ENCODE assay signal across 21 cellular contexts in the genomic region with DNA sequence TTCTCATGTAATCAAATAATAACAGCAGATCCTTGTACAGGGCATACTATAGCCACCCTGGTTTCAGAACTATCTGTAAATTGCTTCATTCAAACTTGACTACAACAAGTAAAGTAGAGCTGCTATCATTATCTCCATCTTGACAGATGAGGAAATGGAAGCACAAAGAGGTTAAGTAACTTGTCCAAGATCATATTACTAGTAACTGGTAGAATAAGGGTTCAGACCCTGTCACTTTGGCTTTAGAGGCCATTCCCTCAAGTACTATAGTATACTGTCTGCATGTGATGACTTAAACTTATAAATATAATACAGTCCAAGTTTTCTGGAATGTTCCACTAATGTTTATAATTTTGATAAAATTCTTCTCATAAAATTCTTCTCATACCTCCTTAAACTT.
"Had no signal": no experiment of that assay in that cellular context is flagged by ENCODE, and none has a peak within 500 bp of the region (broad histone marks: within the 10 kb centered on the region; RNA-seq: fewer than 3 reads in every experiment).

No MANE protein-coding gene starts in this region.

- H3K9me3 ChIP-seq: ascending aorta, right atrium auricular region, tibial artery, uterus had no signal

- H3K27me3 ChIP-seq: ascending aorta, cardiac muscle cell, right atrium auricular region, tibial artery, uterus had no signal

- H3K36me3 ChIP-seq: ascending aorta, cardiac muscle cell, right atrium auricular region, tibial artery, uterus had no signal

- ATAC-seq: activated CD4-positive, CD25-positive, alpha-beta regulatory T cell treated with anti-CD3 and anti-CD28 coated beads, Interleukin-2, amount 50 U/mL, for 24 hours; activated CD8-positive, alpha-beta memory T cell treated with anti-CD3 and anti-CD28 coated beads, Interleukin-2, amount 10 ng/mL, durations not matched to agents 7 days and 5 days; activated T-cell treated with anti-CD3 and anti-CD28 coated beads, Interleukin-2, amount 50 U/mL, for 4 hours; left cardiac atrium; natural killer cell; stimulated activated effector memory CD8-positive, alpha-beta T cell treated with anti-CD3 and anti-CD28 coated beads, Interleukin-12 subunit alpha, Interleukin-12 subunit beta, amount 100 ng/mL, for 72 hours had no signal

- H3K27me3 Mint-ChIP-seq: activated CD8-positive, alpha-beta memory T cell treated with anti-CD3 and anti-CD28 coated beads, Interleukin-2, amount 10 ng/mL, durations not matched to agents 7 days and 5 days; activated naive CD8-positive, alpha-beta T cell treated with anti-CD3 and anti-CD28 coated beads for 36 hours had no signal

- H3K27ac ChIP-seq: cardiac muscle cell, right atrium auricular region, tibial artery, uterus had no signal

- H3K27ac Mint-ChIP-seq: activated CD8-positive, alpha-beta memory T cell treated with anti-CD3 and anti-CD28 coated beads, Interleukin-2, amount 10 ng/mL, durations not matched to agents 7 days and 5 days; activated naive CD8-positive, alpha-beta T cell treated with anti-CD3 and anti-CD28 coated beads for 36 hours; natural killer cell; stimulated activated effector memory CD8-positive, alpha-beta T cell treated with anti-CD3 and anti-CD28 coated beads, Interleukin-12 subunit alpha, Interleukin-12 subunit beta, amount 100 ng/mL, for 72 hours; T-helper 2 cell treated with Interferon-gamma antibody and Interleukin-4, amounts not matched to agents 5 μg/mL and 100 μg/mL, for 36 hours had no signal

- H3K4me3 Mint-ChIP-seq: activated CD8-positive, alpha-beta memory T cell treated with anti-CD3 and anti-CD28 coated beads, Interleukin-2, amount 10 ng/mL, durations not matched to agents 7 days and 5 days; activated naive CD8-positive, alpha-beta T cell treated with anti-CD3 and anti-CD28 coated beads for 36 hours; activated T-cell treated with anti-CD3 and anti-CD28 coated beads, Interleukin-2, amount 50 U/mL, for 4 hours; natural killer cell; stimulated activated effector memory CD8-positive, alpha-beta T cell treated with anti-CD3 and anti-CD28 coated beads, Interleukin-12 subunit alpha, Interleukin-12 subunit beta, amount 100 ng/mL, for 72 hours; T-helper 2 cell treated with Interferon-gamma antibody and Interleukin-4, amounts not matched to agents 5 μg/mL and 100 μg/mL, for 36 hours had no signal

- H3K4me1 Mint-ChIP-seq: activated CD8-positive, alpha-beta memory T cell treated with anti-CD3 and anti-CD28 coated beads, Interleukin-2, amount 10 ng/mL, durations not matched to agents 7 days and 5 days; activated naive CD8-positive, alpha-beta T cell treated with anti-CD3 and anti-CD28 coated beads for 36 hours; stimulated activated effector memory CD8-positive, alpha-beta T cell treated with anti-CD3 and anti-CD28 coated beads, Interleukin-12 subunit alpha, Interleukin-12 subunit beta, amount 100 ng/mL, for 72 hours had no signal

- H3K36me3 Mint-ChIP-seq: activated CD8-positive, alpha-beta memory T cell treated with anti-CD3 and anti-CD28 coated beads, Interleukin-2, amount 10 ng/mL, durations not matched to agents 7 days and 5 days; activated naive CD8-positive, alpha-beta T cell treated with anti-CD3 and anti-CD28 coated beads for 36 hours; natural killer cell had no signal

- DNase-seq: activated CD4-positive, alpha-beta T cell treated with anti-CD3 and anti-CD28 coated beads, Interleukin-2, amount 50 U/mL, for 48 hours; activated CD8-positive, alpha-beta memory T cell treated with anti-CD3 and anti-CD28 coated beads, Interleukin-2, amount 10 ng/mL, durations not matched to agents 7 days and 5 days; activated gamma-delta T cell; activated naive CD8-positive, alpha-beta T cell treated with anti-CD3 and anti-CD28 coated beads for 36 hours; activated T-cell treated with anti-CD3 and anti-CD28 coated beads, Interleukin-2, amount 50 U/mL, for 4 hours; effector CD8-positive, alpha-beta T cell; hypothalamus; left cardiac atrium; natural killer cell; posterior cingulate gyrus; small intestine; tibial artery; uterus had no signal

- H3K9me3 Mint-ChIP-seq: activated naive CD8-positive, alpha-beta T cell treated with anti-CD3 and anti-CD28 coated beads for 36 hours; activated T-cell treated with anti-CD3 and anti-CD28 coated beads, Interleukin-2, amount 50 U/mL, for 4 hours; natural killer cell; stimulated activated effector memory CD8-positive, alpha-beta T cell treated with anti-CD3 and anti-CD28 coated beads, Interleukin-12 subunit alpha, Interleukin-12 subunit beta, amount 100 ng/mL, for 72 hours; T-helper 2 cell treated with Interferon-gamma antibody and Interleukin-4, amounts not matched to agents 5 μg/mL and 100 μg/mL, for 36 hours had no signal

- H3K4me3 ChIP-seq: ascending aorta, cardiac muscle cell, coronary artery, lung, right atrium auricular region, tibial artery, uterus had no signal
